ENCODE assay signal across 18 cellular contexts in the genomic region with DNA sequence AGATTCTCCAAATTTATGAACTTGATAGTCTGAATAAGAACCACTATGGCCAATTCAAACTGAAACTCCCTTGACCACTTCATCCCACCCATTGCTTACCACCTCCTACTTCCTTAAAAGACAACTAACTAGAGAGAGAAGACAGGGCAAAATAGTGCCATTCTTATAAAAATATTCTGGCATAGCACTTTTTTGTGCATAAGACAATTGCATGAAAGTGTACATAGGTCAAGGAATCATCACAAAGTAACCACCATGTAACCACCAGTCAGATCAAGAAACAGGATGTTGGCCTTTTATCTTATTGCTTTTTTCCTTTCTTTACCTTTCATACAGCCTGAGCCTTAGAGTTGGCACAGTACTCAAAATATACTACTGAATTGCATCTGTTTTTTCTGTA.
"Had no signal": no experiment of that assay in that cellular context is flagged by ENCODE, and none has a peak within 500 bp of the region (broad histone marks: within the 10 kb centered on the region; RNA-seq: fewer than 3 reads in every experiment).

No MANE protein-coding gene starts in this region.

- H3K27ac Mint-ChIP-seq: activated CD4-positive, alpha-beta memory T cell treated with anti-CD3 and anti-CD28 coated beads for 36 hours; activated naive CD4-positive, alpha-beta T cell treated with anti-CD3 and anti-CD28 coated beads, Interleukin-2, amount 50 U/mL, for 24 hours; activated T-helper 1 cell treated with anti-CD3 and anti-CD28 coated beads, Interleukin-12 subunit alpha, Interleukin-12 subunit beta, Interleukin-2, Interleukin-4 antibody, amounts not matched to agents 30 ng/mL and 10 ng/mL and 1 ng/mL, durations not matched to agents 14 hours and 24 hours and 36 hours; brain; natural killer cell had no signal

- H3K4me1 ChIP-seq: colonic mucosa, esophagus squamous epithelium, upper lobe of left lung had no signal

- H3K4me3 Mint-ChIP-seq: activated CD4-positive, alpha-beta memory T cell treated with anti-CD3 and anti-CD28 coated beads for 36 hours; activated naive CD4-positive, alpha-beta T cell treated with anti-CD3 and anti-CD28 coated beads, Interleukin-2, amount 50 U/mL, for 24 hours; activated T-helper 1 cell treated with anti-CD3 and anti-CD28 coated beads, Interleukin-12 subunit alpha, Interleukin-12 subunit beta, Interleukin-2, Interleukin-4 antibody, amounts not matched to agents 30 ng/mL and 10 ng/mL and 1 ng/mL, durations not matched to agents 14 hours and 24 hours and 36 hours; brain; natural killer cell had no signal

- H3K9me3 Mint-ChIP-seq: activated CD4-positive, alpha-beta memory T cell treated with anti-CD3 and anti-CD28 coated beads for 36 hours; activated T-helper 1 cell treated with anti-CD3 and anti-CD28 coated beads, Interleukin-12 subunit alpha, Interleukin-12 subunit beta, Interleukin-2, Interleukin-4 antibody, amounts not matched to agents 30 ng/mL and 10 ng/mL and 1 ng/mL, durations not matched to agents 14 hours and 24 hours and 36 hours; natural killer cell had no signal

- H3K36me3 Mint-ChIP-seq: activated CD4-positive, alpha-beta memory T cell treated with anti-CD3 and anti-CD28 coated beads for 36 hours; brain; natural killer cell had no signal

- DNase-seq: activated CD4-positive, alpha-beta memory T cell treated with anti-CD3 and anti-CD28 coated beads for 36 hours; activated CD8-positive, alpha-beta memory T cell treated with anti-CD3 and anti-CD28 coated beads, Interleukin-2, amount 50 U/mL, for 48 hours; central memory CD4-positive, alpha-beta T cell; colonic mucosa; effector CD4-positive, alpha-beta T cell; esophagus squamous epithelium; hippocampal formation; mucosa of descending colon; natural killer cell; posterior cingulate gyrus; retina; upper lobe of left lung had no signal

- H3K27me3 ChIP-seq: colonic mucosa, esophagus squamous epithelium, neutrophil, upper lobe of left lung had no signal

- H3K4me1 Mint-ChIP-seq: natural killer cell had no signal

- FAIRE-seq: keratinocyte had no signal

- H3K9me3 ChIP-seq: colonic mucosa, esophagus squamous epithelium, mucosa of descending colon, neutrophil, upper lobe of left lung had no signal

- ATAC-seq: left lobe of liver, mucosa of descending colon, natural killer cell had no signal

- H3K27ac ChIP-seq: colonic mucosa, esophagus squamous epithelium, neutrophil, upper lobe of left lung had no signal

- H3K4me3 ChIP-seq: colonic mucosa, esophagus squamous epithelium, mucosa of descending colon, upper lobe of left lung had no signal

- H3K36me3 ChIP-seq: colonic mucosa, esophagus squamous epithelium, neutrophil, upper lobe of left lung had no signal
